In genomic region chr7:152048051-152048450, GRCh38 we compare ENCODE assay signal across 4 cellular contexts.
"Had no signal": no experiment of that assay in that cellular context is flagged by ENCODE, and none has a peak within 500 bp of the region (broad histone marks: within the 10 kb centered on the region; RNA-seq: fewer than 3 reads in every experiment).

No MANE protein-coding gene starts in this region.

- ATAC-seq: HepG2, K562 had no signal

- H3K4me3 ChIP-seq: K562 had no signal

- H3K27ac ChIP-seq: HL-60, KMS-11 had no signal
